Comparison of ENCODE assay signal across 24 cellular contexts in genomic region chr17:58591455-58591854, GRCh38.
DNase-seq lines count a peak whose midpoint lies in the region; ATAC-seq, FAIRE-seq and TF ChIP-seq lines count a peak whose summit lies in the region.
"Had no signal": no experiment of that assay in that cellular context is flagged by ENCODE, and none has a peak within 500 bp of the region (broad histone marks: within the 10 kb centered on the region; RNA-seq: fewer than 3 reads in every experiment).

No MANE protein-coding gene starts in this region.

- H3K27me3 ChIP-seq in KMS-11 (ENCODE audit: insufficient read depth, low read depth) (peaks cover 21% of the 10 kb centered on the region), neural progenitor cell (no peaks in the 10 kb centered on the region), small intestine (ENCODE audit: control insufficient read depth in 2 of 2, insufficient read depth in 2 of 2, low read length in 2 of 2) (no peaks in the 10 kb centered on the region), lower lobe of right lung (ENCODE audit: low read depth) (no peaks in the 10 kb centered on the region)
- H3K27me3 ChIP-seq: adrenal gland, cardiac muscle cell, spleen had no signal

- H3K27ac Mint-ChIP-seq in neural progenitor cell (no peak overlapping the region), T-cell (no peak overlapping the region)

- H3K4me2 ChIP-seq in KMS-11: no peak overlapping the region
- H3K4me2 ChIP-seq in neural progenitor cell: no peak overlapping the region

- H3K36me3 Mint-ChIP-seq in neural progenitor cell (no peaks in the 10 kb centered on the region), T-cell (no peaks in the 10 kb centered on the region)

- no peaks in the 10 kb centered on the region for H3K9me3 ChIP-seq in neural progenitor cell (ENCODE audit: low read depth)
- H3K9me3 ChIP-seq in small intestine (ENCODE audit: control insufficient read depth, low read depth): no peaks in the 10 kb centered on the region
- H3K9me3 ChIP-seq in lower lobe of right lung: no peaks in the 10 kb centered on the region
- H3K9me3 ChIP-seq: adrenal gland, mucosa of descending colon, spleen had no signal

- H3K27ac ChIP-seq in C4-2B (no peak overlapping the region), KMS-11 (no peak overlapping the region), neural progenitor cell (no peak overlapping the region), small intestine (ENCODE audit: low read depth in 1 of 2, low read length in 1 of 2) (no peak overlapping the region), lower lobe of right lung (no peak overlapping the region)
- H3K27ac ChIP-seq: adrenal gland, cardiac muscle cell, spleen had no signal

- H3K9me3 Mint-ChIP-seq in neural progenitor cell: no peaks in the 10 kb centered on the region
- H3K9me3 Mint-ChIP-seq in T-cell: no peaks in the 10 kb centered on the region

- no peak overlapping the region for H2AFZ ChIP-seq in KMS-11 (ENCODE audit: low read depth)
- no peak overlapping the region for H2AFZ ChIP-seq in neural progenitor cell (replicated peaks)

- POLR2A ChIA-PET in T-cell (lab: Charles Lee): interaction anchor here in 1 of 2 donors (0.6 kb wide), 3 partner anchors 19 to 401 kb away, joined by 3 to 5 read pairs (median 4); no protein-coding TSS in a partner anchor

- ATAC-seq in T-cell (replicated peaks in 1 of 4) (no peak), lower lobe of right lung (no peak)
- ATAC-seq: mucosa of descending colon; stimulated activated naive CD8-positive, alpha-beta T cell treated with anti-CD3 and anti-CD28 coated beads, Interleukin-15, Interleukin-2, amounts not matched to agents 100 U/mL and 50 U/mL, for 24 hours had no signal

- H3K36me3 ChIP-seq in KMS-11 (ENCODE audit: insufficient read depth) (no peaks in the 10 kb centered on the region), neural progenitor cell (no peaks in the 10 kb centered on the region), small intestine (ENCODE audit: control insufficient read depth in 2 of 2, insufficient read depth in 2 of 2, low read length in 2 of 2) (no peaks in the 10 kb centered on the region), lower lobe of right lung (no peaks in the 10 kb centered on the region)
- H3K36me3 ChIP-seq: adrenal gland, cardiac muscle cell, spleen had no signal

- H3K4me1 Mint-ChIP-seq in neural progenitor cell: peaks cover 6% of the 10 kb centered on the region
- peaks cover 0 to 2% (median 2%) of the 10 kb centered on the region in 3 donors for H3K4me1 Mint-ChIP-seq in T-cell

- intact Hi-C loops in lower lobe of right lung (cut with DNase I): no loop called here

- H3K4me3 Mint-ChIP-seq in neural progenitor cell (no peak overlapping the region), T-cell (no peak overlapping the region)

- no peaks in the 10 kb centered on the region for H4K20me1 ChIP-seq in KMS-11 (ENCODE audit: insufficient read depth)
- no peaks in the 10 kb centered on the region for H4K20me1 ChIP-seq in neural progenitor cell (ENCODE audit: low read depth)

- CTCF ChIA-PET in T-cell (lab: Charles Lee): no interaction called here

- no peaks in the 10 kb centered on the region for H3K79me2 ChIP-seq in KMS-11 (ENCODE audit: insufficient read depth, low read depth)
- no peaks in the 10 kb centered on the region for H3K79me2 ChIP-seq in neural progenitor cell (ENCODE audit: low read depth)

- no peaks in the 10 kb centered on the region for H3F3A ChIP-seq in neural progenitor cell (ENCODE audit: low read depth)

- H3K4me1 ChIP-seq in KMS-11 (ENCODE audit: low read depth, poor library complexity, severe bottlenecking) (peaks cover 28% of the 10 kb centered on the region), neural progenitor cell (peaks cover 4% of the 10 kb centered on the region), small intestine (ENCODE audit: control insufficient read depth in 2 of 2, insufficient read depth in 1 of 2, low read depth in 1 of 2, low read length in 1 of 2) (no peaks in the 10 kb centered on the region), lower lobe of right lung (no peaks in the 10 kb centered on the region)
- H3K4me1 ChIP-seq: adrenal gland had no signal

- peaks cover 3% of the 10 kb centered on the region for H3K27me3 Mint-ChIP-seq in neural progenitor cell (ENCODE audit: insufficient read depth, low read depth)
- no peaks in the 10 kb centered on the region for H3K27me3 Mint-ChIP-seq in T-cell

- FAIRE-seq in small intestine (lab: Jason Lieb, UNC): no peak
- FAIRE-seq: endothelial cell of umbilical vein had no signal

- H3K9ac ChIP-seq in KMS-11: no peak overlapping the region
- H3K9ac ChIP-seq in neural progenitor cell: no peak overlapping the region

- TF ChIP-seq CTCF in C4-2B (conservative IDR thresholded peaks at IDR 0.05) (peak; percentile 19; the same call in 1 of the 2 replicates), KMS-11 (conservative IDR thresholded peaks at IDR 0.05; ENCODE audit: low read depth, low read length) (peak; percentile 49), choroid plexus epithelial cell (conservative IDR thresholded peaks at IDR 0.05; ENCODE audit: low read depth, low read length) (no peak), neural progenitor cell (IDR thresholded peaks at IDR 0.05) (peak; percentile 32), lower lobe of right lung (IDR thresholded peaks at IDR 0.05) (no peak)

- H3K4me3 ChIP-seq in KMS-11 (IDR thresholded peaks at IDR 0.05; ENCODE audit: insufficient read depth, low read depth, low read length) (no peak overlapping the region), choroid plexus epithelial cell (ENCODE audit: low read depth, low read length) (no peak overlapping the region), neural progenitor cell (no peak overlapping the region), small intestine (ENCODE audit: low read depth in 1 of 2, low read length in 2 of 2) (no peak overlapping the region), lower lobe of right lung (no peak overlapping the region)
- H3K4me3 ChIP-seq: adrenal gland, cardiac muscle cell, mucosa of descending colon, spleen had no signal

- 77 to 88% (median 86%) methylated on average over 6 of the region's 6 CpGs for WGBS in small intestine, 3 donors

- DNase-seq in choroid plexus epithelial cell (ENCODE audit: low read depth): peak; percentile 18
- no peak for DNase-seq in neural progenitor cell (ENCODE audit: low spot score)
- DNase-seq in T-cell: no peak
- no peak for DNase-seq in 8988T
- no peak for DNase-seq in small intestine
- DNase-seq in lower lobe of right lung: no peak
- DNase-seq: activated CD4-positive, CD25-positive, alpha-beta regulatory T cell treated with anti-CD3 and anti-CD28 coated beads, Interleukin-2, amount 50 U/mL, for 72 hours; activated T-cell treated with anti-CD3 and anti-CD28 coated beads, Interleukin-2, amount 50 U/mL, for 1 hour; adrenal gland; AML-193; dermis blood vessel endothelial cell; DND-41; foreskin fibroblast; islet precursor cell; mucosa of descending colon; NCI-H1417; NK-92 treated with Interleukin-12 subunit alpha and Interleukin-12 subunit beta, amount 100 ng/mL, for 24 hours; spleen; stimulated activated CD4-positive, alpha-beta T cell treated with anti-CD3 and anti-CD28 coated beads, Interleukin-4, amount 100 ng/mL, for 1 hour; stimulated activated naive CD8-positive, alpha-beta T cell treated with anti-CD3 and anti-CD28 coated beads, Interleukin-15, Interleukin-2, amounts not matched to agents 100 U/mL and 50 U/mL, for 24 hours had no signal

Comparison
In these comparisons a context has a peak if more than half of its experiments do, and no peak if none do; other contexts are left out.
1. CTCF ChIP-seq: peak in C4-2B (single experiment), KMS-11 (single experiment) and neural progenitor cell (single experiment); none in choroid plexus epithelial cell (single experiment) and lower lobe of right lung (single experiment).